ENCODE assay signal across 27 cellular contexts in the genomic region with DNA sequence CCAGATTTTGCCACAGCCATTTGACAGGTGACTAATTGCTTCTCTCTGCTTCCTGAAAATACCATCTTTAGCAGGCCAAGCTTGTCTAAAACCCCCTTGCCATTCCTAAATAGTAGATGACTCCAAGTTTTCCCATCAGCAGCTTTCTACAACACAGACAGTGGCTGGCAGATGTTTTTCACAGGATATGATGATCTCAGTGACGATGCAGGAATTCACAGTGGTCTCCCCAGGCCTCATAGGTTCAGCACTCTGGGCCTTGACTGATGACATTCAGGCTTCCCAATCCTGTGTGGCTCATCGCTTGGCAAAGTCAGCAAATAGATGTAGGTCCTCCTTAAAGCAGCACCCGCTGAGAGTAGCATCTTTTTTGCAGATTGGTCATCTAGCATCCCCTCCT.
DNase-seq lines count a peak whose midpoint lies in the region; ATAC-seq and TF ChIP-seq lines count a peak whose summit lies in the region.
"Had no signal": no experiment of that assay in that cellular context is flagged by ENCODE, and none has a peak within 500 bp of the region (broad histone marks: within the 10 kb centered on the region; RNA-seq: fewer than 3 reads in every experiment).

No MANE protein-coding gene starts in this region.

- TF ChIP-seq CTCF in AG10803 (conservative IDR thresholded peaks at IDR 0.05; ENCODE audit: low read length): no peak
- no peak for TF ChIP-seq CTCF in choroid plexus epithelial cell (conservative IDR thresholded peaks at IDR 0.05; ENCODE audit: low read depth, low read length)

- H3K9me3 ChIP-seq in MG63: no peaks in the 10 kb centered on the region
- no peaks in the 10 kb centered on the region for H3K9me3 ChIP-seq in naive thymus-derived CD4-positive, alpha-beta T cell (ENCODE audit: control insufficient read depth in 2 of 3, low read length in 3 of 3)
- H3K9me3 ChIP-seq: A549, HAP-1, ovary, testis, vagina had no signal

- H3K27ac Mint-ChIP-seq in memory B cell: peak overlapping the region; percentile 38
- no peak overlapping the region for H3K27ac Mint-ChIP-seq in activated naive CD8-positive, alpha-beta T cell treated with anti-CD3 and anti-CD28 coated beads, Interleukin-2, amount 50 U/mL, for 24 hours
- peak overlapping the region in 1 of 9 donors; percentile 13 for H3K27ac Mint-ChIP-seq in naive thymus-derived CD4-positive, alpha-beta T cell
- H3K27ac Mint-ChIP-seq: activated naive CD8-positive, alpha-beta T cell; natural killer cell treated with Interleukin-12 subunit alpha and Interleukin-12 subunit beta and Interleukin-15 and Interleukin-18, amount 100 ng/mL, for 72 hours; T-helper 2 cell treated with Interferon-gamma antibody and Interleukin-4, amounts not matched to agents 5 μg/mL and 100 μg/mL, for 36 hours had no signal

- POLR2A ChIA-PET in naive thymus-derived CD4-positive, alpha-beta T cell (lab: Charles Lee): no interaction called here

- H3K27me3 Mint-ChIP-seq in memory B cell: no peaks in the 10 kb centered on the region
- H3K27me3 Mint-ChIP-seq in activated naive CD8-positive, alpha-beta T cell treated with anti-CD3 and anti-CD28 coated beads, Interleukin-2, amount 50 U/mL, for 24 hours: no peaks in the 10 kb centered on the region
- no peaks in the 10 kb centered on the region for H3K27me3 Mint-ChIP-seq in naive thymus-derived CD4-positive, alpha-beta T cell
- H3K27me3 Mint-ChIP-seq: activated naive CD8-positive, alpha-beta T cell; natural killer cell treated with Interleukin-12 subunit alpha and Interleukin-12 subunit beta and Interleukin-15 and Interleukin-18, amount 100 ng/mL, for 72 hours had no signal

- CTCF ChIA-PET in naive thymus-derived CD4-positive, alpha-beta T cell (lab: Charles Lee): no interaction called here

- H3K36me3 ChIP-seq in MG63: no peaks in the 10 kb centered on the region
- H3K36me3 ChIP-seq in naive thymus-derived CD4-positive, alpha-beta T cell (ENCODE audit: control insufficient read depth in 2 of 3, insufficient read depth in 3 of 3, low read length in 3 of 3): no peaks in the 10 kb centered on the region
- H3K36me3 ChIP-seq: HAP-1, ovary, vagina had no signal

- H3K27ac ChIP-seq in naive thymus-derived CD4-positive, alpha-beta T cell (ENCODE audit: low read depth, low read length): no peak overlapping the region
- H3K27ac ChIP-seq: A549; BLaER1 treated with 17β-estradiol and CSF1 and Interleukin-3, amounts not matched to agents 10 nM and 100 nM; coronary artery; HL-60; ovary; testis; vagina had no signal

- ATAC-seq in memory B cell (ENCODE audit: low read depth) (no peak), HG02642 (IDR thresholded peaks at IDR 0.05; ENCODE audit: poor library complexity, unreplicated experiment) (no peak)
- no peak for ATAC-seq in activated naive CD8-positive, alpha-beta T cell treated with anti-CD3 and anti-CD28 coated beads, Interleukin-2, amount 50 U/mL, for 24 hours
- ATAC-seq in naive thymus-derived CD4-positive, alpha-beta T cell: no peak
- ATAC-seq: A549; HepG2; left colon; natural killer cell treated with Interleukin-12 subunit alpha and Interleukin-12 subunit beta and Interleukin-15 and Interleukin-18, amount 100 ng/mL, for 72 hours had no signal

- H3K4me3 ChIP-seq in AG10803 (ENCODE audit: low read length): no peak overlapping the region
- H3K4me3 ChIP-seq in MG63: no peak overlapping the region
- no peak overlapping the region for H3K4me3 ChIP-seq in choroid plexus epithelial cell (ENCODE audit: low read depth, low read length)
- H3K4me3 ChIP-seq in naive thymus-derived CD4-positive, alpha-beta T cell (ENCODE audit: low read length): no peak overlapping the region
- H3K4me3 ChIP-seq: A549; BLaER1 treated with 17β-estradiol and CSF1 and Interleukin-3, amounts not matched to agents 10 nM and 100 nM; coronary artery; HAP-1; ovary; testis; vagina had no signal

- H3K4me1 Mint-ChIP-seq in memory B cell: no peaks in the 10 kb centered on the region
- H3K4me1 Mint-ChIP-seq in activated naive CD8-positive, alpha-beta T cell treated with anti-CD3 and anti-CD28 coated beads, Interleukin-2, amount 50 U/mL, for 24 hours: peaks cover 8% of the 10 kb centered on the region
- H3K4me1 Mint-ChIP-seq in naive thymus-derived CD4-positive, alpha-beta T cell: peaks cover 0 to 19% (median 2%) of the 10 kb centered on the region in 7 donors

- H3K4me3 Mint-ChIP-seq in memory B cell: no peak overlapping the region
- no peak overlapping the region for H3K4me3 Mint-ChIP-seq in activated naive CD8-positive, alpha-beta T cell treated with anti-CD3 and anti-CD28 coated beads, Interleukin-2, amount 50 U/mL, for 24 hours
- no peak overlapping the region for H3K4me3 Mint-ChIP-seq in naive thymus-derived CD4-positive, alpha-beta T cell
- H3K4me3 Mint-ChIP-seq: activated naive CD8-positive, alpha-beta T cell; natural killer cell treated with Interleukin-12 subunit alpha and Interleukin-12 subunit beta and Interleukin-15 and Interleukin-18, amount 100 ng/mL, for 72 hours; T-helper 2 cell treated with Interferon-gamma antibody and Interleukin-4, amounts not matched to agents 5 μg/mL and 100 μg/mL, for 36 hours had no signal

- intact Hi-C loops in naive thymus-derived CD4-positive, alpha-beta T cell (cut with micrococcal nuclease): no loop called here

- H3K36me3 Mint-ChIP-seq in memory B cell: peaks cover 37% of the 10 kb centered on the region
- peaks cover 25% of the 10 kb centered on the region for H3K36me3 Mint-ChIP-seq in activated naive CD8-positive, alpha-beta T cell treated with anti-CD3 and anti-CD28 coated beads, Interleukin-2, amount 50 U/mL, for 24 hours (ENCODE audit: low read depth)
- H3K36me3 Mint-ChIP-seq in naive thymus-derived CD4-positive, alpha-beta T cell: peaks cover 5 to 64% (median 29%) of the 10 kb centered on the region in 5 donors

- H3K9me3 Mint-ChIP-seq in memory B cell: no peaks in the 10 kb centered on the region
- no peaks in the 10 kb centered on the region for H3K9me3 Mint-ChIP-seq in activated naive CD8-positive, alpha-beta T cell treated with anti-CD3 and anti-CD28 coated beads, Interleukin-2, amount 50 U/mL, for 24 hours
- peaks cover 0 to 3% (median 0%) of the 10 kb centered on the region in 11 donors for H3K9me3 Mint-ChIP-seq in naive thymus-derived CD4-positive, alpha-beta T cell
- H3K9me3 Mint-ChIP-seq: natural killer cell treated with Interleukin-12 subunit alpha and Interleukin-12 subunit beta and Interleukin-15 and Interleukin-18, amount 100 ng/mL, for 72 hours; T-helper 2 cell treated with Interferon-gamma antibody and Interleukin-4, amounts not matched to agents 5 μg/mL and 100 μg/mL, for 36 hours had no signal

- peak; percentile 94 for DNase-seq in AG10803 (ENCODE audit: low read depth)
- DNase-seq in MG63: peak; percentile 44
- DNase-seq in choroid plexus epithelial cell (ENCODE audit: low read depth): peak; percentile 66
- no peak for DNase-seq in memory B cell (ENCODE audit: low spot score in 2 of 2)
- DNase-seq in activated naive CD8-positive, alpha-beta T cell treated with anti-CD3 and anti-CD28 coated beads, Interleukin-2, amount 50 U/mL, for 24 hours: no peak
- DNase-seq in naive thymus-derived CD4-positive, alpha-beta T cell: no peak
- DNase-seq in Kasumi-1 (lab: John Stamatoyannopoulos, UW): no peak
- DNase-seq: DND-41; head of caudate nucleus; left colon; NCI-H1092 treated with DMSO at 0.1 percent for 48 hours; NCI-H446 treated with DMSO at 0.1 percent for 48 hours; OCI-M1; ovary; stimulated activated naive CD4-positive, alpha-beta T cell treated with Interleukin-2 at 50 U/mL for 16 hours; testis had no signal

- H3K27me3 ChIP-seq in MG63: no peaks in the 10 kb centered on the region
- H3K27me3 ChIP-seq in naive thymus-derived CD4-positive, alpha-beta T cell (ENCODE audit: control insufficient read depth in 2 of 2, insufficient read depth in 2 of 2, low read length in 2 of 2): no peaks in the 10 kb centered on the region
- H3K27me3 ChIP-seq: BLaER1 treated with 17β-estradiol and CSF1 and Interleukin-3, amounts not matched to agents 10 nM and 100 nM; ovary; testis; vagina had no signal

- H3K4me1 ChIP-seq in naive thymus-derived CD4-positive, alpha-beta T cell (ENCODE audit: control insufficient read depth in 2 of 2, insufficient read depth in 2 of 2, low read length in 2 of 2): no peaks in the 10 kb centered on the region
- H3K4me1 ChIP-seq: A549; BLaER1 treated with 17β-estradiol and CSF1 and Interleukin-3, amounts not matched to agents 10 nM and 100 nM; testis; vagina had no signal

Comparison
In these comparisons a context has a peak if more than half of its experiments do, and no peak if none do; other contexts are left out.
1. DNase-seq: peak in AG10803 (single experiment), MG63 (single experiment) and choroid plexus epithelial cell (single experiment); none in memory B cell (0 of 2), activated naive CD8-positive, alpha-beta T cell treated with anti-CD3 and anti-CD28 coated beads, Interleukin-2, amount 50 U/mL, for 24 hours (single experiment), naive thymus-derived CD4-positive, alpha-beta T cell (0 of 9) and Kasumi-1 (0 of 2).